ENCODE assay signal across 8 cellular contexts in genomic region chr2:144505245-144505801, GRCh38. TPM values are rescaled to one million over a fixed set of nuclear protein-coding genes. Genes with fewer than 3 reads are reported as not detected.
DNase-seq lines count a peak whose midpoint lies in the region; ATAC-seq, FAIRE-seq and TF ChIP-seq lines count a peak whose summit lies in the region.

No MANE protein-coding gene starts in this region.

- RAD21 ChIA-PET in GM12878 (lab: Charles Lee; ENCODE audit: unreplicated experiment) = no interaction called here

- no peak for FAIRE-seq in GM12878 (lab: Jason Lieb, UNC)

- DNase-seq in NK-92 treated with Interleukin-12 subunit alpha and Interleukin-12 subunit beta, amount 100 ng/mL, for 24 hours (lab: John Stamatoyannopoulos, UW) = peak; percentile 22
- DNase-seq in NK-92 (lab: John Stamatoyannopoulos, UW; ENCODE audit: unreplicated experiment) (no peak), GM12878 (ENCODE audit: low read depth, low spot score) (no peak), left kidney (ENCODE audit: low read depth, low spot score) (peak; percentile 84), T1000 (lab: John Stamatoyannopoulos, UW) (no peak), GM19238 (ENCODE audit: insufficient read length, low spot score) (no peak)

- no peaks in the 10 kb centered on the region for H3K4me1 ChIP-seq in GM12878 (ENCODE audit: control insufficient read depth, insufficient read depth, low read length)

- CTCF ChIA-PET in GM12878 (lab: Yijun Ruan, JAX) = interaction anchor here (1.5 kb wide), 1 partner anchor 14 kb away, joined by 3 read pairs; the partner anchor contains the start of gene ZEB2

- peaks cover 0 to 13% of the 10 kb centered on the region in 2 experiments; a peak in 3 of 4 replicates for H3K27me3 ChIP-seq in GM12878 (replicated peaks in 1 of 2; ENCODE audit: control insufficient read depth in 2 of 2, insufficient read depth in 2 of 2, low read length in 1 of 2)

- H3K27ac ChIP-seq in GM12878 (ENCODE audit: control insufficient read depth, insufficient read depth) = no peak overlapping the region
- peak overlapping the region; percentile 99 for H3K27ac ChIP-seq in temporal lobe (ENCODE audit: low read depth, low read length)

- no peak for TF ChIP-seq RAD21 in GM12878 (IDR thresholded peaks at IDR 0.05; ENCODE audit: insufficient read depth, low read depth, low read length)

- no peak overlapping the region for H2AFZ ChIP-seq in GM12878 (ENCODE audit: control insufficient read depth, low read depth, low read length)

- ATAC-seq in GM12878 (peak; percentile 64), GM21528 (IDR thresholded peaks at IDR 0.05; ENCODE audit: low FRiP score, unreplicated experiment) (no peak)

- no peak overlapping the region for H3K4me2 ChIP-seq in GM12878 (ENCODE audit: control insufficient read depth, insufficient read depth)

- in situ Hi-C loops in GM12878 (cut with MboI) = no loop called here

- no TSS peak for BruUV-seq in GM12878 (replicated peaks; lab: Mats Ljungman, UMichigan)

- no peaks in the 10 kb centered on the region for H4K20me1 ChIP-seq in GM12878 (ENCODE audit: control insufficient read depth, insufficient read depth)

- SMC1A ChIA-PET in GM12878 (lab: Charles Lee; ENCODE audit: uncharacterized antibody, unreplicated experiment) = interaction anchor here (0.6 kb wide), 1 partner anchor 244 kb away, joined by 3 read pairs; no protein-coding TSS in a partner anchor

- no peak overlapping the region for H3K9ac ChIP-seq in GM12878 (ENCODE audit: control insufficient read depth, insufficient read depth, low read length)

- no peaks in the 10 kb centered on the region for H3K9me3 ChIP-seq in GM12878 (replicated peaks; ENCODE audit: control insufficient read depth, insufficient read depth, low read length)

- intact Hi-C loops in GM12878 (cut with micrococcal nuclease; ENCODE audit: unreplicated experiment) = no loop called here

- no peak overlapping the region for H3K4me3 ChIP-seq in GM12878

- POLR2A ChIA-PET in GM12878 (lab: Charles Lee) = no interaction called here

- no peak for TF ChIP-seq CTCF in GM12878 (IDR thresholded peaks at IDR 0.05 in 2 of 3, conservative IDR thresholded peaks at IDR 0.05 in 1 of 3; ENCODE audit: control insufficient read depth in 2 of 3, extremely low read depth in 1 of 3, insufficient read depth in 1 of 3, low read depth in 3 of 3, low read length in 3 of 3)

- H3K79me2 ChIP-seq in GM12878 (ENCODE audit: control insufficient read depth, insufficient read depth, low read length) = no peaks in the 10 kb centered on the region

- no peaks in the 10 kb centered on the region for H3K36me3 ChIP-seq in GM12878 (ENCODE audit: control insufficient read depth in 2 of 2, insufficient read depth in 2 of 2, low read length in 1 of 2)

- TF ChIP-seq POLR2A in GM12878 (IDR thresholded peaks at IDR 0.05; ENCODE audit: low read depth, low read length) = no peak

- 49% methylated on average over 2 of the region's 2 CpGs for WGBS in GM12878 (ENCODE audit: insufficient coverage, insufficient replicate concordance, low lambda C conversion rate, missing lambda C conversion rate)

- no peak for TF ChIP-seq EP300 in GM12878 (IDR thresholded peaks at IDR 0.05; ENCODE audit: borderline replicate concordance in 1 of 2, control insufficient read depth in 1 of 2, low read depth in 2 of 2, low read length in 2 of 2)

TF ChIP-seq in GM12878, 131 proteins besides CTCF, POLR2A, EP300 and RAD21:
- TF ChIP-seq KLF5 (IDR thresholded peaks at IDR 0.05; ENCODE audit: partially characterized antibody) (no peak), RUNX3 (IDR thresholded peaks at IDR 0.05; ENCODE audit: low read length) (peak; percentile 36), DPF2 (IDR thresholded peaks at IDR 0.05) (0 out of 2 replicates have a peak, but pooled peaks have one; percentile 25)

RNA-seq across cellular contexts. Expression of gene ZEB2, which starts 14.6 kb away (rescaled TPM):
- 9.5 and 10.2 TPM in 2 replicates for total RNA-seq in GM12878 (2013; cell fraction: nucleolus; rRNA removed)
- total RNA-seq in GM12878 (2014; rRNA removed) (1.7 and 2.7 TPM in 2 replicates), GM12878 (2014; rRNA removed; fragmentation: Illumina TruSeq; extraction: Trizol) (1.4 and 1.8 TPM in 2 replicates), GM12878 (2021) (2.6 and 3.6 TPM in 2 replicates), temporal lobe (283 TPM)
- 2.5 TPM for polyA plus RNA-seq in GM12878 (2011; ENCODE audit: low read depth)
- polyA plus RNA-seq in GM12878 (2011; rRNA removed) (3.2 and 3.8 TPM in 2 replicates), GM12878 (2014; fragmentation: Illumina TruSeq; extraction: Trizol) (0.76 and 1.5 TPM in 2 replicates), GM12878 (2014; fragmentation: Nextera tagmentation; extraction: Ambion mirVana) (under 1 TPM; 0.40 to 0.51 TPM), GM12878 (2014; rRNA removed) (0.91 and 1.7 TPM in 2 replicates), GM12878 (2016; fragmentation: Nextera tagmentation; extraction: Ambion mirVana) (under 1 TPM; 0.14 to 0.37 TPM)
- 1.5 and 2.5 TPM in 2 replicates for polyA plus RNA-seq in GM12878 (2011; cell fraction: cytosol; rRNA removed)
- 5.7 and 7.5 TPM in 2 replicates for polyA plus RNA-seq in GM12878 (2011; cell fraction: nucleus; rRNA removed)
- polyA plus RNA-seq in GM12878 (2012) = 1.5 and 3.5 TPM in 2 replicates
- polyA minus RNA-seq in GM12878 (2011; rRNA and poly(A)+ RNA removed) = 16.0 and 21.5 TPM in 2 replicates
- polyA minus RNA-seq in GM12878 (2011; cell fraction: cytosol; rRNA and poly(A)+ RNA removed) = 2.6 and 2.9 TPM in 2 replicates
- 18.6 and 39.0 TPM in 2 replicates for polyA minus RNA-seq in GM12878 (2011; cell fraction: nucleus; rRNA and poly(A)+ RNA removed)

Comparison
In these comparisons a context has a peak if more than half of its experiments do, and no peak if none do; other contexts are left out.
1. DNase-seq: peak in NK-92 treated with Interleukin-12 subunit alpha and Interleukin-12 subunit beta, amount 100 ng/mL, for 24 hours (single experiment) and left kidney (single experiment); none in NK-92 (single experiment), GM12878 (single experiment), T1000 (single experiment) and GM19238 (single experiment).
2. RNA of gene ZEB2, which starts 14.6 kb away (total RNA-seq): 283 TPM in temporal lobe (single experiment); 1.4 to 10.2 TPM in GM12878; every median in the first group is over 10 times any median in the second.